ENCODE assay signal across 8 cellular contexts in genomic region chr14:60647837-60648168, GRCh38. TPM values are rescaled to one million over a fixed set of nuclear protein-coding genes. Genes with fewer than 3 reads are reported as not detected.
DNase-seq lines count a peak whose midpoint lies in the region; TF ChIP-seq lines count a peak whose summit lies in the region.

No MANE protein-coding gene starts in this region.

- no peaks in the 10 kb centered on the region for H3K36me3 ChIP-seq in iPS-18a (ENCODE audit: control insufficient read depth, low read depth, low read length)
- H3K36me3 ChIP-seq in suprapubic skin = no peaks in the 10 kb centered on the region

- H3K9ac ChIP-seq in iPS-18a (ENCODE audit: low read length) = no peak overlapping the region

- H3K27ac ChIP-seq in iPS-18a (ENCODE audit: low read length) (no peak overlapping the region), suprapubic skin (no peak overlapping the region)

- CTCF ChIA-PET in activated CD4-positive, alpha-beta T cell treated with anti-CD3 and anti-CD28 coated beads, Interleukin-2, amount 10 ng/mL, durations not matched to agents 7 days and 5 days (lab: Charles Lee) = interaction anchor here (1.0 kb wide), 1 partner anchor 10 kb away, joined by 3 read pairs; no protein-coding TSS in a partner anchor
- CTCF ChIA-PET in activated CD4-positive, alpha-beta memory T cell treated with anti-CD3 and anti-CD28 coated beads for 36 hours (lab: Charles Lee) = no interaction called here

- DNase-seq in activated CD4-positive, alpha-beta T cell treated with anti-CD3 and anti-CD28 coated beads, Interleukin-2, amount 10 ng/mL, durations not matched to agents 7 days and 5 days = no peak
- DNase-seq in activated CD4-positive, alpha-beta T cell treated with anti-CD3 and anti-CD28 coated beads, Interleukin-2, amount 50 U/mL, for 48 hours = no peak
- no peak for DNase-seq in activated CD4-positive, alpha-beta memory T cell treated with anti-CD3 and anti-CD28 coated beads for 36 hours
- DNase-seq in suprapubic skin (ENCODE audit: low spot score in 2 of 2) (no peak), HuH-7 (ENCODE audit: low spot score) (no peak), islet precursor cell (no peak), NCI-H2107 treated with DMSO at 0.1 percent for 48 hours (lab: John Stamatoyannopoulos, UW; ENCODE audit: unreplicated experiment) (no peak)

- H3K36me3 Mint-ChIP-seq in activated CD4-positive, alpha-beta T cell treated with anti-CD3 and anti-CD28 coated beads, Interleukin-2, amount 10 ng/mL, durations not matched to agents 7 days and 5 days (ENCODE audit: low read depth) = peaks cover 3% of the 10 kb centered on the region
- H3K36me3 Mint-ChIP-seq in activated CD4-positive, alpha-beta memory T cell treated with anti-CD3 and anti-CD28 coated beads for 36 hours = no peaks in the 10 kb centered on the region

- H3K4me1 Mint-ChIP-seq in activated CD4-positive, alpha-beta T cell treated with anti-CD3 and anti-CD28 coated beads, Interleukin-2, amount 10 ng/mL, durations not matched to agents 7 days and 5 days = peaks cover 46% of the 10 kb centered on the region
- peaks cover 55% of the 10 kb centered on the region for H3K4me1 Mint-ChIP-seq in activated CD4-positive, alpha-beta memory T cell treated with anti-CD3 and anti-CD28 coated beads for 36 hours (ENCODE audit: low read depth)

- 16% methylated on average over 19 of the region's 19 CpGs for WGBS in suprapubic skin

- H3K9me3 ChIP-seq in iPS-18a (ENCODE audit: control insufficient read depth, low read depth, low read length) (no peaks in the 10 kb centered on the region), suprapubic skin (no peaks in the 10 kb centered on the region)

- peak overlapping the region; percentile 57 for H3K4me3 Mint-ChIP-seq in activated CD4-positive, alpha-beta T cell treated with anti-CD3 and anti-CD28 coated beads, Interleukin-2, amount 10 ng/mL, durations not matched to agents 7 days and 5 days
- peak overlapping the region; percentile 46 for H3K4me3 Mint-ChIP-seq in activated CD4-positive, alpha-beta memory T cell treated with anti-CD3 and anti-CD28 coated beads for 36 hours

- peaks cover 39% of the 10 kb centered on the region for H3K4me1 ChIP-seq in iPS-18a (ENCODE audit: control insufficient read depth, low read depth, low read length)
- H3K4me1 ChIP-seq in suprapubic skin = peaks cover 60% of the 10 kb centered on the region

- H3K4me3 ChIP-seq in iPS-18a (ENCODE audit: low read length) (peak overlapping the region; percentile 44), suprapubic skin (peak overlapping the region; percentile 40)

- TF ChIP-seq EP300 in suprapubic skin (IDR thresholded peaks at IDR 0.05) = no peak

- POLR2A ChIA-PET in activated CD4-positive, alpha-beta T cell treated with anti-CD3 and anti-CD28 coated beads, Interleukin-2, amount 10 ng/mL, durations not matched to agents 7 days and 5 days (lab: Charles Lee) = no interaction called here
- POLR2A ChIA-PET in activated CD4-positive, alpha-beta memory T cell treated with anti-CD3 and anti-CD28 coated beads for 36 hours (lab: Charles Lee) = interaction anchor here (0.9 kb wide), 1 partner anchor 10 kb away, joined by 3 read pairs; no protein-coding TSS in a partner anchor

- H3K27me3 Mint-ChIP-seq in activated CD4-positive, alpha-beta T cell treated with anti-CD3 and anti-CD28 coated beads, Interleukin-2, amount 10 ng/mL, durations not matched to agents 7 days and 5 days = peaks cover 93% of the 10 kb centered on the region
- peaks cover 86% of the 10 kb centered on the region for H3K27me3 Mint-ChIP-seq in activated CD4-positive, alpha-beta memory T cell treated with anti-CD3 and anti-CD28 coated beads for 36 hours

- peaks cover 100% of the 10 kb centered on the region for H3K27me3 ChIP-seq in iPS-18a (ENCODE audit: control insufficient read depth, insufficient read depth, low read length)
- H3K27me3 ChIP-seq in suprapubic skin = peaks cover 100% of the 10 kb centered on the region

- TF ChIP-seq POLR2A in suprapubic skin (IDR thresholded peaks at IDR 0.05) = no peak

- peak overlapping the region; percentile 78 for H3K27ac Mint-ChIP-seq in activated CD4-positive, alpha-beta T cell treated with anti-CD3 and anti-CD28 coated beads, Interleukin-2, amount 10 ng/mL, durations not matched to agents 7 days and 5 days
- no peak overlapping the region for H3K27ac Mint-ChIP-seq in activated CD4-positive, alpha-beta memory T cell treated with anti-CD3 and anti-CD28 coated beads for 36 hours

- TF ChIP-seq CTCF in suprapubic skin (IDR thresholded peaks at IDR 0.05) = no peak

- intact Hi-C loops in activated CD4-positive, alpha-beta memory T cell treated with anti-CD3 and anti-CD28 coated beads for 36 hours (cut with micrococcal nuclease) = loop anchor here (5.0 kb wide), 1 partner anchor 539 kb away; no protein-coding TSS in a partner anchor

- no peaks in the 10 kb centered on the region for H3K9me3 Mint-ChIP-seq in activated CD4-positive, alpha-beta T cell treated with anti-CD3 and anti-CD28 coated beads, Interleukin-2, amount 10 ng/mL, durations not matched to agents 7 days and 5 days
- no peaks in the 10 kb centered on the region for H3K9me3 Mint-ChIP-seq in activated CD4-positive, alpha-beta memory T cell treated with anti-CD3 and anti-CD28 coated beads for 36 hours

RNA-seq across cellular contexts. Expression of gene SIX1, which starts 1.5 kb away (rescaled TPM):
- not detected for total RNA-seq in activated CD4-positive, alpha-beta T cell treated with anti-CD3 and anti-CD28 coated beads, Interleukin-2, amount 10 ng/mL, durations not matched to agents 7 days and 5 days
- total RNA-seq in activated CD4-positive, alpha-beta memory T cell treated with anti-CD3 and anti-CD28 coated beads for 36 hours = not detected
- total RNA-seq in suprapubic skin = under 1 TPM in 2 of 4 donors, not detected in 2; 0.31 to 0.64 TPM
